Comparison of ENCODE assay signal across 8 cellular contexts in the genomic region with DNA sequence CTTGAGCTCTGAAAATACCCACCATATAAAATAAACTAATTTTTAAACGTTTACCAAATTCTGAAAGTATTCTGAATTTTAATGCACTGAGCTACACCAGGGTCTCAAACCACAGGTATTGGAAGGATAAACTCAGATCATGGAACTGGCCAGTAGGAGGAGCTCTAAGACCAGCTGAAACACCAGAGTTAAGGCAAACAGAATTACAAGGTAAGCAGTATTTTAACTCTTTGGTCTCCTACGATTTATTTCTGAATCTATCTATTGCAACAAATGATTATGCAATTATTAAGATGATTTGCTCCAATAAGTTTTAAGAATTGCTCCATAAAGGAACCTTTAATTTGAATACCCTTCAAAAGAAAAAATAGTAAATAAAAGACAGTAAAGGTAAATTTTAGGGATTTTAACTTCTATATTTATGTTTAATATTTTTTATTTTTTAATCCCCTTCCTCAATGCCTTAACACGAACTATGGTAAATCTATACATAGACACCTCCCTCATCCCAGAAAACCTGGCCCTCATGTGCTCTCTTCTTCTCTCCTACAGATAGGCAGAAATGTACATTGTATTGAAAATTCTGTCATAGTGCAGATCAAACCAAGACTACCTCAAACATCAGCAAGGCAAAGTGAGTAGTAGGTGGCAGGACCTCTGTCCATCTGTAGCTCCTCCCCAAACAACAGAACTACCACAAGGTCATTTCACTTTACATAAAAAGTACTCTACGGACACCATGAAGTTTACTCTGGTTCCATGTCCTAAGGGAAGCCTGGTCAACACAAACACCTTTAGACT. TPM values are rescaled to one million over a fixed set of nuclear protein-coding genes. Genes with fewer than 3 reads are reported as not detected.
DNase-seq lines count a peak whose midpoint lies in the region; ATAC-seq, FAIRE-seq and TF ChIP-seq lines count a peak whose summit lies in the region.

No MANE protein-coding gene starts in this region.

- no peaks in the 10 kb centered on the region; the same call in 1 of the 2 replicates for H3K9me3 ChIP-seq in Caco-2

- peaks cover 31% of the 10 kb centered on the region for H3K36me3 Mint-ChIP-seq in Caco-2 (ENCODE audit: insufficient read depth, unreplicated experiment)
- H3K36me3 Mint-ChIP-seq in stimulated activated memory B cell treated with anti-CD40 and anti-IgM and Interleukin-4, amounts not matched to agents 10 μg/mL and 1 μg/mL and 100 μg/mL, for 72 hours, result peaks cover 25% of the 10 kb centered on the region

- no peak overlapping the region for H3K4me3 Mint-ChIP-seq in Caco-2 (ENCODE audit: unreplicated experiment)
- H3K4me3 Mint-ChIP-seq in stimulated activated memory B cell treated with anti-CD40 and anti-IgM and Interleukin-4, amounts not matched to agents 10 μg/mL and 1 μg/mL and 100 μg/mL, for 72 hours, result no peak overlapping the region

- H3K36me3 ChIP-seq in Caco-2 (ENCODE audit: control insufficient read depth, insufficient read depth, low read length), result no peaks in the 10 kb centered on the region; the same call in 1 of the 2 replicates

- FAIRE-seq in endometrium (lab: Jason Lieb, UNC), result peak; percentile 97

- peak; percentile 91 for ATAC-seq in GM19438 (IDR thresholded peaks at IDR 0.05; ENCODE audit: low read depth, unreplicated experiment)
- peak; percentile 73 for ATAC-seq in HG03558 (IDR thresholded peaks at IDR 0.05; ENCODE audit: extremely low read depth, unreplicated experiment)
- ATAC-seq in stimulated activated memory B cell treated with anti-CD40 and anti-IgM and Interleukin-4, amounts not matched to agents 10 μg/mL and 1 μg/mL and 100 μg/mL, for 72 hours, result peak; percentile 78

- peak; percentile 81 to 87 for TF ChIP-seq CTCF in Caco-2 (IDR thresholded peaks at IDR 0.05; ENCODE audit: insufficient read depth in 1 of 2, low read depth in 1 of 2, low read length in 1 of 2, severe bottlenecking in 1 of 2, unreplicated experiment in 1 of 2)

- H3K27ac Mint-ChIP-seq in Caco-2 (ENCODE audit: unreplicated experiment), result peak overlapping the region; percentile 23
- H3K27ac Mint-ChIP-seq in stimulated activated memory B cell treated with anti-CD40 and anti-IgM and Interleukin-4, amounts not matched to agents 10 μg/mL and 1 μg/mL and 100 μg/mL, for 72 hours, result no peak overlapping the region

- intact Hi-C loops in Caco-2 (cut with micrococcal nuclease; ENCODE audit: unreplicated experiment), result loop anchor here (1.0 to 10.0 kb wide), 6 partner anchors 47 to 739 kb away; a partner anchor contains a TSS

- H3K4me1 Mint-ChIP-seq in Caco-2 (ENCODE audit: low read depth, unreplicated experiment), result peaks cover 13% of the 10 kb centered on the region
- no peaks in the 10 kb centered on the region for H3K4me1 Mint-ChIP-seq in stimulated activated memory B cell treated with anti-CD40 and anti-IgM and Interleukin-4, amounts not matched to agents 10 μg/mL and 1 μg/mL and 100 μg/mL, for 72 hours

- H3K27me3 Mint-ChIP-seq in Caco-2 (ENCODE audit: insufficient read depth, unreplicated experiment), result no peaks in the 10 kb centered on the region
- no peaks in the 10 kb centered on the region for H3K27me3 Mint-ChIP-seq in stimulated activated memory B cell treated with anti-CD40 and anti-IgM and Interleukin-4, amounts not matched to agents 10 μg/mL and 1 μg/mL and 100 μg/mL, for 72 hours

- BruUV-seq in Caco-2 (replicated peaks; lab: Mats Ljungman, UMichigan), result no TSS peak

- DNase-seq in Caco-2 (peak; percentile 79 to 82), NOMO-1 (lab: John Stamatoyannopoulos, UW; ENCODE audit: unreplicated experiment in 2 of 2) (peak; percentile 36 to 68), mucosa of gallbladder (ENCODE audit: low spot score) (peak; percentile 84)
- peak; percentile 37 to 43 for DNase-seq in activated CD8-positive, alpha-beta memory T cell treated with anti-CD3 and anti-CD28 coated beads for 1 hour (ENCODE audit: extremely low read depth in 1 of 2, low read depth in 1 of 2)

- no peaks in the 10 kb centered on the region for H3K27me3 ChIP-seq in Caco-2 (replicated peaks; ENCODE audit: control insufficient read depth, insufficient read depth, low read length)

- H3K9me3 Mint-ChIP-seq in Caco-2 (ENCODE audit: unreplicated experiment), result no peaks in the 10 kb centered on the region
- no peaks in the 10 kb centered on the region for H3K9me3 Mint-ChIP-seq in stimulated activated memory B cell treated with anti-CD40 and anti-IgM and Interleukin-4, amounts not matched to agents 10 μg/mL and 1 μg/mL and 100 μg/mL, for 72 hours

- CTCF ChIA-PET in Caco-2 (lab: Charles Lee), result interaction anchor here (0.6 to 1.9 kb wide), 9 partner anchors 231 to 743 kb away, joined by 3 to 18 read pairs (median 5); a partner anchor contains a TSS

- H3K4me1 ChIP-seq in Caco-2, result no peaks in the 10 kb centered on the region

- POLR2A ChIA-PET in Caco-2 (lab: Charles Lee), result interaction anchor here (0.5 kb wide), 1 partner anchor 396 kb away, joined by 3 read pairs; no protein-coding TSS in a partner anchor

- no peak overlapping the region for H3K4me3 ChIP-seq in Caco-2 (ENCODE audit: low read depth, low read length)

RNA-seq across cellular contexts. Expression of a gene that starts 58.4 kb away (rescaled TPM):
- 6.9 and 8.4 TPM in 2 replicates for total RNA-seq in Caco-2 (2022)
- 2.8 TPM for total RNA-seq in mucosa of gallbladder
